Comparison of ENCODE assay signal across 26 cellular contexts in genomic region chr20:2051920-2052319, GRCh38. TPM values are rescaled to one million over a fixed set of nuclear protein-coding genes. Genes with fewer than 3 reads are reported as not detected.
DNase-seq lines count a peak whose midpoint lies in the region; ATAC-seq, FAIRE-seq and TF ChIP-seq lines count a peak whose summit lies in the region.
"Had no signal": no experiment of that assay in that cellular context is flagged by ENCODE, and none has a peak within 500 bp of the region (broad histone marks: within the 10 kb centered on the region; RNA-seq: fewer than 3 reads in every experiment).

No MANE protein-coding gene starts in this region.

- FAIRE-seq in bronchial epithelial cell (lab: Jason Lieb, UNC), result no peak
- FAIRE-seq: RCC 7860 had no signal

- H3K4me3 ChIP-seq in bronchial epithelial cell (ENCODE audit: low read depth, low read length), result no peak overlapping the region
- H3K4me3 ChIP-seq: BLaER1 treated with 17β-estradiol and CSF1 and Interleukin-3, amounts not matched to agents 10 nM and 100 nM had no signal

- H3K36me3 ChIP-seq in bronchial epithelial cell (ENCODE audit: control insufficient read depth, insufficient read depth, low read length), result no peaks in the 10 kb centered on the region
- H3K36me3 ChIP-seq: BLaER1 treated with 17β-estradiol and CSF1 and Interleukin-3, amounts not matched to agents 10 nM and 100 nM had no signal

- no peaks in the 10 kb centered on the region for H3K27me3 ChIP-seq in bronchial epithelial cell (ENCODE audit: control insufficient read depth, insufficient read depth, low read length)
- H3K27me3 ChIP-seq: BLaER1 treated with 17β-estradiol and CSF1 and Interleukin-3, amounts not matched to agents 10 nM and 100 nM had no signal

- TF ChIP-seq RAD21 in Ishikawa (IDR thresholded peaks at IDR 0.05; ENCODE audit: low read depth), result no peak

- DNase-seq in ELR (ENCODE audit: low read depth) (peak; percentile 8), bronchial epithelial cell (ENCODE audit: low read depth) (peak; percentile 25), iPS DF 19.7 (ENCODE audit: low read depth, low spot score) (peak; percentile 15), left ventricle myocardium superior (no peak), NCI-H2196 (lab: John Stamatoyannopoulos, UW; ENCODE audit: unreplicated experiment) (no peak), ureter (ENCODE audit: low spot score) (no peak)
- DNase-seq: Calu3; CD8-positive, alpha-beta T cell; EL; HFFc6; MM.1S; NCI-H1092; NCI-H1436 treated with DMSO at 0.1 percent for 48 hours; NCI-H2029; NCI-H2171; NCI-H510A; NCI-H748 treated with DMSO at 0.1 percent for 48 hours; NK-92 treated with Interleukin-12 subunit alpha and Interleukin-12 subunit beta, amount 100 ng/mL, for 24 hours; SHP77 treated with DMSO at 0.1 percent for 48 hours had no signal

- no peak for TF ChIP-seq CTCF in bronchial epithelial cell (IDR thresholded peaks at IDR 0.05; ENCODE audit: insufficient read depth, low read length, severe bottlenecking)

- no peak for ATAC-seq in left ventricle myocardium superior
- no peak for ATAC-seq in HG02973 (IDR thresholded peaks at IDR 0.05; ENCODE audit: unreplicated experiment)
- ATAC-seq: CD8-positive, alpha-beta T cell had no signal

- intact Hi-C loops in left ventricle myocardium superior (cut with micrococcal nuclease), result no loop called here

- no peak for TF ChIP-seq EP300 in Ishikawa (IDR thresholded peaks at IDR 0.05; ENCODE audit: borderline replicate concordance)

TF ChIP-seq in Ishikawa, 13 proteins besides CTCF, POLR2A, EP300 and RAD21:
- no peak for TF ChIP-seq MAX (IDR thresholded peaks at IDR 0.05)
- no peak for TF ChIP-seq TEAD4 (IDR thresholded peaks at IDR 0.05)
- no peak for TF ChIP-seq TAF1 (IDR thresholded peaks at IDR 0.05; ENCODE audit: low read depth)
- peak; percentile 80 for TF ChIP-seq USF1 (IDR thresholded peaks at IDR 0.05)

RNA-seq across cellular contexts. Expression of gene STK35, which starts 49.7 kb away (rescaled TPM):
- 20.0 TPM in 2 replicates for total RNA-seq in bronchial epithelial cell
- total RNA-seq in left ventricle myocardium superior, result 15.9 TPM
- total RNA-seq in ureter, result 21.2 TPM

RNA-seq across cellular contexts. Expression of gene PDYN, which starts 58.1 kb away (rescaled TPM):
- total RNA-seq in bronchial epithelial cell, result not detected in 2 replicates
- not detected for total RNA-seq in left ventricle myocardium superior
- total RNA-seq in ureter, result not detected
- total RNA-seq: Calu3; CD8-positive, alpha-beta T cell; H4; HFFc6; HT-29; LHCN-M2 had no signal

Comparison
In these comparisons a context has a peak if more than half of its experiments do, and no peak if none do; other contexts are left out.
1. DNase-seq: peak in ELR (single experiment), bronchial epithelial cell (single experiment) and iPS DF 19.7 (single experiment); none in left ventricle myocardium superior (single experiment), NCI-H2196 (single experiment) and ureter (single experiment).